Comparison of ENCODE assay signal across 8 cellular contexts in the genomic region with DNA sequence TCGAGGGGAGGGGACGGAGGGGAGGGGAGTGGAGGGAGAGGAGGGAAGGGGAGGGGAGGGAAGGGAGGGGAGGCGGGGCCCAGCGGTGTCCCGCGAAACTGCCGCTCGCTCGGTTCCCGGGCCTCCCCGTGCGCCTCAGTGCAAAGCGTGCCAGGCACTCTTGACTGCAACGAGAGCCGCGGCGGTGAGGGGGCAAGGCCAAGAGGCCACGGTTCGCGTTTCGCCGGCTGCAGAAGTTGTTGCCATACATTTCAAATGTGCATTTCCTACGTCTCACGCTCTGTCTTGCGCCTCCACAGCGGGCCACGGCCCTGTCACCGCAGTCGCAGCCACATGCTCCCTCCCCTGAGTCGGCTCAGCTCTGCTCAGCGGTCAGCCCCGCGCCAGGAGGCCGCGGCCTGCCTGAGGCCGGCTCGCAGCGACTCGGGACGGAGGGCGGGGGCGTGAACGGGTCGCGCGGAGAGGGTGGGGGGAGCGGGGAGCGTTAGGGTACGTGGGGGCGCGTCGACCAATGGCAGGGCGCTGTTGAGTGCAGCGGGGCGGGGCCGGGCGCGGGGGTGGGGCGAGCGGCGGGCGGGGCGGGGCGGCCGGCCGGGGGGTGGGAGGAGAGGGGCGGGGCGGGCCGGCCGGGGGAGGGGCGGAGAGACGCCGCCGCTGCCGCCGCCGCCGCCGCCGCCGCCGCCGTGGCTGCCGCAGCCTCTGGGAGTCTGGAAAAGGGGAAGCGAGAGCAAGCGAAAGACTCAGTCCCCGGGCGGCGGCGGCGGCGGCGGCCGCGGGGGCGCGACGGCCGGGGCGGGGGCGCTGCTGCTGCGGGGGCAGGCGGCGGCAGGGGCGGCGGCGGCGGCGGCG. TPM values are rescaled to one million over a fixed set of nuclear protein-coding genes. Genes with fewer than 3 reads are reported as not detected.
A peak's percentile ranks its signal among the peaks of the same experiment; 100 is the strongest.
DNase-seq lines count a peak whose midpoint lies in the region; ATAC-seq, FAIRE-seq and TF ChIP-seq lines count a peak whose summit lies in the region.

A gene (plus strand): TSS at position 678 of the 849 bp plus-strand sequence. CDS start 185 bp downstream, outside the sequence.

- no peaks in the 10 kb centered on the region for H3K9me3 ChIP-seq in left ventricle myocardium inferior (replicated peaks)
- H3K9me3 ChIP-seq in psoas muscle: no peaks in the 10 kb centered on the region

- H3K36me3 ChIP-seq in left ventricle myocardium inferior (peaks cover 24% of the 10 kb centered on the region), psoas muscle (ENCODE audit: insufficient read depth in 1 of 2, low read depth in 1 of 2) (peaks cover 0 to 26% of the 10 kb centered on the region in 2 donors)

- H3K4me1 ChIP-seq in left ventricle myocardium inferior (peaks cover 36% of the 10 kb centered on the region), psoas muscle (no peaks in the 10 kb centered on the region)

- intact Hi-C loops in left ventricle myocardium inferior (cut with micrococcal nuclease) (no loop called here), psoas muscle (cut with DNase I) (loop anchor here (5.0 to 10.0 kb wide), 2 partner anchors 51 to 164 kb away; no protein-coding TSS in a partner anchor)

- peak; percentile 90 for DNase-seq in GM12892 (ENCODE audit: insufficient read length)
- peak; percentile 34 for DNase-seq in NCI-H146 treated with DMSO at 0.1 percent for 48 hours (lab: John Stamatoyannopoulos, UW; ENCODE audit: unreplicated experiment)
- DNase-seq in T-helper 2 cell: peak; percentile 77 to 93 (median 87)
- DNase-seq in amygdala (lab: John Stamatoyannopoulos, UW): peak in 55 of 56 donors; percentile 24 to 93 (median 82)
- DNase-seq in left ventricle myocardium inferior: peak; percentile 95
- DNase-seq in psoas muscle: peak; percentile 95 to 96
- peak; percentile 93 for DNase-seq in ureter (ENCODE audit: low spot score)

- peak; percentile 86 for FAIRE-seq in GM12892 (lab: Jason Lieb, UNC)

- no peaks in the 10 kb centered on the region for H3K27me3 ChIP-seq in left ventricle myocardium inferior (ENCODE audit: low read depth)
- H3K27me3 ChIP-seq in psoas muscle (ENCODE audit: insufficient read depth in 3 of 3, low read length in 2 of 3): no peaks in the 10 kb centered on the region

- peak within 1 kb of the TSS; percentile 99 for H3K27ac ChIP-seq in left ventricle myocardium inferior (replicated peaks)
- peak within 1 kb of the TSS; percentile 95 for H3K27ac ChIP-seq in psoas muscle

- TF ChIP-seq CTCF in left ventricle myocardium inferior (IDR thresholded peaks at IDR 0.05; ENCODE audit: borderline replicate concordance): no peak
- no peak for TF ChIP-seq CTCF in psoas muscle (IDR thresholded peaks at IDR 0.05)

- TF ChIP-seq POLR2A in GM12892 (IDR thresholded peaks at IDR 0.05; ENCODE audit: low read depth, low read length): peak; percentile 23; the same call in 1 of the 2 replicates

- WGBS in psoas muscle, 3 donors: 0 to 1% (median 0%) methylated on average over 26 to 108 of the region's 110 CpGs

- peak; percentile 69 for ATAC-seq in HG02798 (IDR thresholded peaks at IDR 0.05; ENCODE audit: poor library complexity, unreplicated experiment)
- ATAC-seq in psoas muscle: peak; percentile 85 to 88 (median 86)

- H3K4me3 ChIP-seq in left ventricle myocardium inferior (peak within 1 kb of the TSS; percentile 100), psoas muscle (peak within 1 kb of the TSS; percentile 99)

RNA-seq across cellular contexts. Expression of the gene that starts here (rescaled TPM):
- 106 TPM for polyA plus RNA-seq in GM12892 (2012; ENCODE audit: missing spikeins)
- total RNA-seq in left ventricle myocardium inferior (198 TPM), psoas muscle (10 to 100 TPM; 53.1 to 76.6 (median 63.0) TPM), ureter (155 TPM)
- 10 to 100 TPM; 18.2 to 63.4 (median 24.6) TPM for polyA plus RNA-seq in psoas muscle

Comparison
In these comparisons a context has a peak if more than half of its experiments do, and no peak if none do; other contexts are left out.
1. Peak in every context shown above with its lines: DNase-seq, ATAC-seq, H3K4me3 ChIP-seq and H3K27ac ChIP-seq.
2. DNase-seq: peak in every context shown above with its lines; median percentile 96 in psoas muscle; 95 in left ventricle myocardium inferior; 93 in ureter; 90 in GM12892; 87 in T-helper 2 cell; 82 in amygdala; 34 in NCI-H146 treated with DMSO at 0.1 percent for 48 hours.